8 cellular contexts compared by ENCODE assay signal in genomic region chr1:203744008-203744972, GRCh38. TPM values are rescaled to one million over a fixed set of nuclear protein-coding genes. Genes with fewer than 3 reads are reported as not detected.
DNase-seq lines count a peak whose midpoint lies in the region; ATAC-seq and TF ChIP-seq lines count a peak whose summit lies in the region.

No MANE protein-coding gene starts in this region.

- no peaks in the 10 kb centered on the region for H3K27me3 ChIP-seq in sigmoid colon

- peak; percentile 71 for DNase-seq in Right ventricle myocardium inferior (ENCODE audit: missing footprints)
- DNase-seq in cardiac septum (ENCODE audit: low spot score): no peak
- no peak for DNase-seq in activated T-cell treated with anti-CD3 and anti-CD28 coated beads, Interleukin-2, amount 50 U/mL, for 4 hours
- peak; percentile 64 for DNase-seq in foreskin melanocyte
- peak; percentile 89 for DNase-seq in sigmoid colon
- no peak for DNase-seq in H4 (ENCODE audit: low spot score)
- DNase-seq in HCEC 1CT: no peak

- H3K4me3 Mint-ChIP-seq in activated T-cell treated with anti-CD3 and anti-CD28 coated beads, Interleukin-2, amount 50 U/mL, for 4 hours: peak overlapping the region; percentile 58

- peaks cover 0 to 22% (median 12%) of the 10 kb centered on the region in 4 donors for H3K4me1 ChIP-seq in sigmoid colon

- H3K4me3 ChIP-seq in sigmoid colon: no peak overlapping the region

- ATAC-seq in Right ventricle myocardium inferior: peak; percentile 94
- ATAC-seq in activated T-cell treated with anti-CD3 and anti-CD28 coated beads, Interleukin-2, amount 50 U/mL, for 4 hours: peak; percentile 62 to 75
- no peak for ATAC-seq in HG03342 (IDR thresholded peaks at IDR 0.05; ENCODE audit: unreplicated experiment)

- no peak for TF ChIP-seq POLR2A in sigmoid colon (IDR thresholded peaks at IDR 0.05)

- H3K27me3 Mint-ChIP-seq in activated T-cell treated with anti-CD3 and anti-CD28 coated beads, Interleukin-2, amount 50 U/mL, for 4 hours (ENCODE audit: low read depth): no peaks in the 10 kb centered on the region

- H3K9me3 Mint-ChIP-seq in activated T-cell treated with anti-CD3 and anti-CD28 coated beads, Interleukin-2, amount 50 U/mL, for 4 hours: no peaks in the 10 kb centered on the region

- TF ChIP-seq CTCF in sigmoid colon (IDR thresholded peaks at IDR 0.05): no peak

- TF ChIP-seq EP300 in sigmoid colon (IDR thresholded peaks at IDR 0.05): no peak

- 61 to 83% methylated on average over 10 of the region's 10 CpGs for WGBS in sigmoid colon, 2 donors

- peaks cover 19% of the 10 kb centered on the region for H3K36me3 Mint-ChIP-seq in activated T-cell treated with anti-CD3 and anti-CD28 coated beads, Interleukin-2, amount 50 U/mL, for 4 hours (ENCODE audit: insufficient read depth)

- intact Hi-C loops in Right ventricle myocardium inferior (cut with DNase I) (no loop called here), cardiac septum (cut with DNase I) (no loop called here), sigmoid colon (cut with DNase I) (loop anchor here (5.0 kb wide), 1 partner anchor 68 kb away; no protein-coding TSS in a partner anchor)

- peaks cover 11 to 48% (median 14%) of the 10 kb centered on the region in 4 donors for H3K36me3 ChIP-seq in sigmoid colon

- H3K27ac ChIP-seq in sigmoid colon: peak overlapping the region; percentile 29 to 44 (median 40)

- peaks cover 24% of the 10 kb centered on the region for H3K4me1 Mint-ChIP-seq in activated T-cell treated with anti-CD3 and anti-CD28 coated beads, Interleukin-2, amount 50 U/mL, for 4 hours (ENCODE audit: low read depth)

- no peaks in the 10 kb centered on the region for H3K9me3 ChIP-seq in sigmoid colon

RNA-seq across cellular contexts. Expression of gene LAX1, which starts 20.7 kb away (rescaled TPM):
- 0.22 TPM for total RNA-seq in Right ventricle myocardium inferior
- total RNA-seq in cardiac septum: 0.40 TPM
- 10 to 100 TPM; 20.4 to 22.7 (median 22.4) TPM for total RNA-seq in activated T-cell treated with anti-CD3 and anti-CD28 coated beads, Interleukin-2, amount 50 U/mL, for 4 hours
- total RNA-seq in sigmoid colon: 1 to 10 TPM in 1 of 4 donors, under 1 TPM in 1, not detected in 2; 0.83 to 1.1 TPM
- 1 to 10 TPM in 1 of 3 donors, under 1 TPM in 1, not detected in 1; 0.60 to 3.6 TPM for polyA plus RNA-seq in sigmoid colon
- total RNA-seq in H4 (2014; rRNA removed; shearing (Covaris generic)): not detected in 2 replicates

RNA-seq across cellular contexts. Expression of gene ZBED6, which starts 51.1 kb away (rescaled TPM):
- 13.0 TPM for total RNA-seq in Right ventricle myocardium inferior
- 18.4 TPM for total RNA-seq in cardiac septum
- 10 to 100 TPM; 10.3 to 11.0 (median 10.8) TPM for total RNA-seq in activated T-cell treated with anti-CD3 and anti-CD28 coated beads, Interleukin-2, amount 50 U/mL, for 4 hours
- 10 to 100 TPM; 11.0 to 21.4 (median 19.6) TPM for total RNA-seq in sigmoid colon
- polyA plus RNA-seq in sigmoid colon: 1 to 10 TPM in 2 of 3 donors, under 1 TPM in 1; 0.60 to 4.0 (median 1.6) TPM
- 7.1 and 8.0 TPM in 2 replicates for total RNA-seq in H4 (2014; rRNA removed; shearing (Covaris generic))

RNA-seq across cellular contexts. Expression of gene ZC3H11A, which starts 51.1 kb away (rescaled TPM):
- 54.4 TPM for total RNA-seq in Right ventricle myocardium inferior
- total RNA-seq in cardiac septum: 46.9 TPM
- total RNA-seq in activated T-cell treated with anti-CD3 and anti-CD28 coated beads, Interleukin-2, amount 50 U/mL, for 4 hours: 10 to 100 TPM; 55.2 to 65.7 (median 64.0) TPM
- 100 to 1,000 TPM in 1 of 4 donors, 10 to 100 TPM in 3; 84.9 to 111 (median 88.6) TPM for total RNA-seq in sigmoid colon
- polyA plus RNA-seq in sigmoid colon: 10 to 100 TPM; 17.8 to 44.3 (median 19.2) TPM
- total RNA-seq in H4 (2014; rRNA removed; shearing (Covaris generic)): 52.5 and 69.9 TPM in 2 replicates

Comparison
In these comparisons a context has a peak if more than half of its experiments do, and no peak if none do; other contexts are left out.
1. DNase-seq: peak in Right ventricle myocardium inferior (single experiment), foreskin melanocyte (single experiment) and sigmoid colon (single experiment); none in cardiac septum (single experiment), activated T-cell treated with anti-CD3 and anti-CD28 coated beads, Interleukin-2, amount 50 U/mL, for 4 hours (single experiment), H4 (single experiment) and HCEC 1CT (single experiment).
2. RNA of gene LAX1, which starts 20.7 kb away (total RNA-seq): 20.4 to 22.7 TPM in activated T-cell treated with anti-CD3 and anti-CD28 coated beads, Interleukin-2, amount 50 U/mL, for 4 hours; 0.83 to 1.1 TPM in sigmoid colon, 0.40 TPM in cardiac septum (single experiment), 0.22 TPM in Right ventricle myocardium inferior (single experiment) and not detected in H4; every median in the first group is over 10 times any median in the second.